In the genomic region with DNA sequence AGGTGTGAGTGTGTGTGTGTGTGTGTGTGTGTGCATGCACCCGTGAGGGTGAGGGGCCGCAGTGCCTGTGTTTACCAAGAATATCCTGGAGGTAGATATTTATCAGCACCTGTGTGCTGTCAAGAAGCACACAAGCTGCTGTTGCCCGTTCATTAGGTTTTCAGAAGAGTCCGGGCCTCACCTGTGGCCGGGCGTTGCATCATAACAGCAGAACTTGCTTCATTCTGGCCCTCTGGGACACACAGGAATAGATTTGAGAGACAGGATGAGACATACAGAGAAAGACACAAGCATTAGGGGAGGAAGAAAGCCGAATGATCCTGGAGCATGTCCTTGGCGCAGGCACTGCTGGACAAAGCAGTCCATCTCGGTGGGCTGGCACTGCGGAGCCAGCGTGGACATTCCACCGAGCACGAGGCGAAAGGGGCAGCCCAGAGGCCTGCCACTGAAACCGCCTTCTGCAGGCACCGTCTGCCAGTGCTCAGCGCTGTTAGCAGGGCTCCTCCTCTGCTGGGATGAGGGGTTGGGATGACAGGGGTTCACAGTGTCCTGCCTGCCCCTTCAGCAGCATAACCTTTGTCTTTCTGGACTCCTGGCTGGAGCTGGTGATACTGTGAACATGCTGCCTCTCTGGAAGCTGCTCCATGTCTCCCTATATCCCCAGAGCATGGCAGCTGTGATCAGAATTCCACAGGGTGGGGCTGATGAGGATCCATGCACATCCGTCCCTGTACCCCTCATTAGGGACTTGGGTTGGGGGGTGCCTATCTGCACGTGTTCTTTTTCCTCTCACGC, we compare ENCODE assay signal across 12 cellular contexts.
DNase-seq lines count a peak whose midpoint lies in the region; ATAC-seq and TF ChIP-seq lines count a peak whose summit lies in the region.
"Had no signal": no experiment of that assay in that cellular context is flagged by ENCODE, and none has a peak within 500 bp of the region (broad histone marks: within the 10 kb centered on the region; RNA-seq: fewer than 3 reads in every experiment).

No MANE protein-coding gene starts in this region.

- peak overlapping the region; percentile 56 for H3K27ac Mint-ChIP-seq in activated naive CD4-positive, alpha-beta T cell treated with anti-CD3 and anti-CD28 coated beads for 36 hours
- H3K27ac Mint-ChIP-seq in stimulated activated memory B cell treated with anti-CD40 and anti-IgM and Interleukin-4, amounts not matched to agents 10 μg/mL and 1 μg/mL and 100 μg/mL, for 72 hours: peak overlapping the region; percentile 37

- H3K4me3 Mint-ChIP-seq in activated naive CD4-positive, alpha-beta T cell treated with anti-CD3 and anti-CD28 coated beads for 36 hours: no peak overlapping the region
- H3K4me3 Mint-ChIP-seq in stimulated activated memory B cell treated with anti-CD40 and anti-IgM and Interleukin-4, amounts not matched to agents 10 μg/mL and 1 μg/mL and 100 μg/mL, for 72 hours: peak overlapping the region; percentile 34
- H3K4me3 Mint-ChIP-seq: activated T-cell treated with anti-CD3 and anti-CD28 coated beads, Interleukin-2, amount 50 U/mL, for 24 hours had no signal

- H3K9me3 ChIP-seq in RWPE2 (ENCODE audit: severe bottlenecking) (no peaks in the 10 kb centered on the region), iPS-20b (ENCODE audit: insufficient read depth, low read depth, low read length) (no peaks in the 10 kb centered on the region)
- H3K9me3 ChIP-seq: spleen had no signal

- intact Hi-C loops in activated naive CD4-positive, alpha-beta T cell treated with anti-CD3 and anti-CD28 coated beads for 36 hours (cut with micrococcal nuclease): no loop called here

- peak overlapping the region; percentile 52; the same call in 1 of the 2 replicates for H3K9ac ChIP-seq in iPS-20b (ENCODE audit: low read depth, low read length)

- peaks cover 3% of the 10 kb centered on the region for H3K4me1 ChIP-seq in RWPE2 (ENCODE audit: insufficient read depth, poor library complexity, severe bottlenecking)
- H3K4me1 ChIP-seq in iPS-20b (ENCODE audit: insufficient read depth, low read length): peaks cover 17% of the 10 kb centered on the region

- H3K36me3 ChIP-seq in RWPE2 (ENCODE audit: low read depth) (peaks cover 2% of the 10 kb centered on the region; the same call in 1 of the 2 replicates), iPS-20b (ENCODE audit: insufficient read depth, low read depth, low read length) (no peaks in the 10 kb centered on the region)

- H3K36me3 Mint-ChIP-seq in activated naive CD4-positive, alpha-beta T cell treated with anti-CD3 and anti-CD28 coated beads for 36 hours (ENCODE audit: low read depth): no peaks in the 10 kb centered on the region
- H3K36me3 Mint-ChIP-seq in stimulated activated memory B cell treated with anti-CD40 and anti-IgM and Interleukin-4, amounts not matched to agents 10 μg/mL and 1 μg/mL and 100 μg/mL, for 72 hours: peaks cover 21% of the 10 kb centered on the region

- CTCF ChIA-PET in activated naive CD4-positive, alpha-beta T cell treated with anti-CD3 and anti-CD28 coated beads for 36 hours (lab: Charles Lee): interaction anchor here (1.0 kb wide), 1 partner anchor 9 kb away, joined by 5 read pairs; no protein-coding TSS in a partner anchor

- H3K27me3 Mint-ChIP-seq in activated naive CD4-positive, alpha-beta T cell treated with anti-CD3 and anti-CD28 coated beads for 36 hours (ENCODE audit: low read depth): no peaks in the 10 kb centered on the region
- no peaks in the 10 kb centered on the region for H3K27me3 Mint-ChIP-seq in stimulated activated memory B cell treated with anti-CD40 and anti-IgM and Interleukin-4, amounts not matched to agents 10 μg/mL and 1 μg/mL and 100 μg/mL, for 72 hours
- H3K27me3 Mint-ChIP-seq: activated T-cell treated with anti-CD3 and anti-CD28 coated beads, Interleukin-2, amount 50 U/mL, for 24 hours had no signal

- ATAC-seq in RWPE2 (ENCODE audit: low read depth) (peak; percentile 85), GM18511 (IDR thresholded peaks at IDR 0.05; ENCODE audit: unreplicated experiment) (no peak)
- ATAC-seq in stimulated activated memory B cell treated with anti-CD40 and anti-IgM and Interleukin-4, amounts not matched to agents 10 μg/mL and 1 μg/mL and 100 μg/mL, for 72 hours: peak; percentile 61

- H3K27ac ChIP-seq in RWPE2 (ENCODE audit: poor library complexity, severe bottlenecking) (peak overlapping the region; percentile 2), iPS-20b (ENCODE audit: low read length) (peak overlapping the region; percentile 69)
- H3K27ac ChIP-seq: spleen had no signal

- no peak for TF ChIP-seq CTCF in RWPE2 (IDR thresholded peaks at IDR 0.05; ENCODE audit: poor library complexity, severe bottlenecking)

- H3K4me1 Mint-ChIP-seq in activated naive CD4-positive, alpha-beta T cell treated with anti-CD3 and anti-CD28 coated beads for 36 hours (ENCODE audit: low read depth): peaks cover 4% of the 10 kb centered on the region
- peaks cover 39% of the 10 kb centered on the region for H3K4me1 Mint-ChIP-seq in stimulated activated memory B cell treated with anti-CD40 and anti-IgM and Interleukin-4, amounts not matched to agents 10 μg/mL and 1 μg/mL and 100 μg/mL, for 72 hours

- DNase-seq in activated naive CD4-positive, alpha-beta T cell treated with anti-CD3 and anti-CD28 coated beads for 36 hours: no peak
- DNase-seq in activated naive CD4-positive, alpha-beta T cell treated with Interleukin-2 at 50 U/mL for 16 hours: no peak
- DNase-seq in RWPE2 (ENCODE audit: low spot score): no peak
- DNase-seq in cerebellar nuclear complex (lab: John Stamatoyannopoulos, UW): no peak
- DNase-seq in NCI-H345 (lab: John Stamatoyannopoulos, UW): no peak
- DNase-seq: activated T-cell treated with anti-CD3 and anti-CD28 coated beads, Interleukin-2, amount 50 U/mL, for 24 hours; foreskin fibroblast; NCI-H774; spleen had no signal

- no peaks in the 10 kb centered on the region for H3K9me3 Mint-ChIP-seq in activated naive CD4-positive, alpha-beta T cell treated with anti-CD3 and anti-CD28 coated beads for 36 hours
- peaks cover 5% of the 10 kb centered on the region for H3K9me3 Mint-ChIP-seq in stimulated activated memory B cell treated with anti-CD40 and anti-IgM and Interleukin-4, amounts not matched to agents 10 μg/mL and 1 μg/mL and 100 μg/mL, for 72 hours
- H3K9me3 Mint-ChIP-seq: activated T-cell treated with anti-CD3 and anti-CD28 coated beads, Interleukin-2, amount 50 U/mL, for 24 hours had no signal

- H3K27me3 ChIP-seq in RWPE2 (ENCODE audit: insufficient read depth, poor library complexity, severe bottlenecking): no peaks in the 10 kb centered on the region
- no peaks in the 10 kb centered on the region for H3K27me3 ChIP-seq in iPS-20b (ENCODE audit: insufficient read depth, low read length)
- H3K27me3 ChIP-seq: spleen had no signal

- H3K4me3 ChIP-seq in RWPE2 (ENCODE audit: severe bottlenecking) (no peak overlapping the region), iPS-20b (ENCODE audit: low read length) (no peak overlapping the region)
- H3K4me3 ChIP-seq: spleen had no signal
